ENCODE assay signal across 17 cellular contexts in the genomic region with DNA sequence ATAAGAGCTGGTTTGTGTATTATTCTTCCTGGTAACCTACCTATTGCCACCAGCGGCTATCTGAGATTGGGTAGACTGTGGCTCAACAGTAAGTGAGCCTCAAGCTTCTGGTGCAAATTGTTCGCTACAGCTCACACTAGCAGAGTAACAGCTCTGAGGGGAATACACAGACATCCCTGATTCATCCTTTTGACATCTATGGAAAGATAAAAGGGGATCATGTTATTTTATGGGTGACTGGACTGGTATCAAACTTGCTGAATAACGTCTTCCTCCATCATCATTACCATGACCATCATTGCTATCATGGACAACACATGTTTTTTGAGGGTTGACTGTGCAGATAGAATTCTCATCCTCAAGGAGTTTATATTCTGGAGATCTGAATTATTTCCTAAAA.
DNase-seq lines count a peak whose midpoint lies in the region; ATAC-seq and TF ChIP-seq lines count a peak whose summit lies in the region.
"Had no signal": no experiment of that assay in that cellular context is flagged by ENCODE, and none has a peak within 500 bp of the region (broad histone marks: within the 10 kb centered on the region; RNA-seq: fewer than 3 reads in every experiment).

No MANE protein-coding gene starts in this region.

- no peak for ATAC-seq in RWPE2 (ENCODE audit: low read depth)
- ATAC-seq: heart right ventricle had no signal

- H3K9me3 Mint-ChIP-seq in T-helper 2 cell treated with Interferon-gamma antibody and Interleukin-4, amounts not matched to agents 5 μg/mL and 100 μg/mL, for 36 hours = peaks cover 11% of the 10 kb centered on the region
- H3K9me3 Mint-ChIP-seq in progenitor cell of endocrine pancreas (ENCODE audit: low read depth) = peaks cover 13% of the 10 kb centered on the region

- H3K27ac ChIP-seq in RWPE2 (ENCODE audit: poor library complexity, severe bottlenecking) = peak overlapping the region; percentile 45
- H3K27ac ChIP-seq in suprapubic skin = peak overlapping the region; percentile 78
- H3K27ac ChIP-seq: 22Rv1, esophagus muscularis mucosa, heart right ventricle, sigmoid colon had no signal

- H3K36me3 Mint-ChIP-seq in T-helper 2 cell treated with Interferon-gamma antibody and Interleukin-4, amounts not matched to agents 5 μg/mL and 100 μg/mL, for 36 hours (ENCODE audit: low read depth) = peaks cover 4% of the 10 kb centered on the region
- no peaks in the 10 kb centered on the region for H3K36me3 Mint-ChIP-seq in progenitor cell of endocrine pancreas (ENCODE audit: insufficient read depth)
- H3K36me3 Mint-ChIP-seq: IgD-negative memory B cell had no signal

- TF ChIP-seq CTCF in RWPE2 (IDR thresholded peaks at IDR 0.05; ENCODE audit: poor library complexity, severe bottlenecking) (no peak), fibroblast of mammary gland (conservative IDR thresholded peaks at IDR 0.05; ENCODE audit: control insufficient read depth, insufficient read depth, low read depth, low read length) (no peak), suprapubic skin (IDR thresholded peaks at IDR 0.05) (no peak), progenitor cell of endocrine pancreas (IDR thresholded peaks at IDR 0.05; ENCODE audit: unreplicated experiment) (no peak)

- peaks cover 48% of the 10 kb centered on the region for H3K4me1 Mint-ChIP-seq in T-helper 2 cell treated with Interferon-gamma antibody and Interleukin-4, amounts not matched to agents 5 μg/mL and 100 μg/mL, for 36 hours (ENCODE audit: low read depth)
- peaks cover 2% of the 10 kb centered on the region for H3K4me1 Mint-ChIP-seq in progenitor cell of endocrine pancreas (ENCODE audit: low read depth)

- TF ChIP-seq POLR2A in suprapubic skin (IDR thresholded peaks at IDR 0.05) = no peak

- WGBS in suprapubic skin = 91% methylated on average over 3 of the region's 3 CpGs

- peak overlapping the region; percentile 72 for H3K27ac Mint-ChIP-seq in T-helper 2 cell treated with Interferon-gamma antibody and Interleukin-4, amounts not matched to agents 5 μg/mL and 100 μg/mL, for 36 hours
- no peak overlapping the region for H3K27ac Mint-ChIP-seq in progenitor cell of endocrine pancreas
- H3K27ac Mint-ChIP-seq: activated B cell treated with CpG ODN at 0.5 μM for 24 hours; dendritic cell treated with granulocyte-macrophage colony-stimulating factor and Interleukin-4, amounts not matched to agents 40 ng/mL and 50 ng/mL, for 4 days; IgD-negative memory B cell had no signal

- H3K27me3 Mint-ChIP-seq in T-helper 2 cell treated with Interferon-gamma antibody and Interleukin-4, amounts not matched to agents 5 μg/mL and 100 μg/mL, for 36 hours (ENCODE audit: low read depth) = peaks cover 2% of the 10 kb centered on the region
- no peaks in the 10 kb centered on the region for H3K27me3 Mint-ChIP-seq in progenitor cell of endocrine pancreas
- H3K27me3 Mint-ChIP-seq: IgD-negative memory B cell had no signal

- H3K36me3 ChIP-seq in RWPE2 (ENCODE audit: low read depth) (no peaks in the 10 kb centered on the region), suprapubic skin (no peaks in the 10 kb centered on the region)
- H3K36me3 ChIP-seq: esophagus muscularis mucosa, heart right ventricle, sigmoid colon had no signal

- peak overlapping the region; percentile 39 for H3K4me3 Mint-ChIP-seq in T-helper 2 cell treated with Interferon-gamma antibody and Interleukin-4, amounts not matched to agents 5 μg/mL and 100 μg/mL, for 36 hours
- H3K4me3 Mint-ChIP-seq in progenitor cell of endocrine pancreas (ENCODE audit: low read depth) = no peak overlapping the region
- H3K4me3 Mint-ChIP-seq: activated B cell treated with CpG ODN at 0.5 μM for 24 hours; dendritic cell treated with granulocyte-macrophage colony-stimulating factor and Interleukin-4, amounts not matched to agents 40 ng/mL and 50 ng/mL, for 4 days; IgD-negative memory B cell had no signal

- H3K4me1 ChIP-seq in RWPE2 (ENCODE audit: insufficient read depth, poor library complexity, severe bottlenecking) = peaks cover 23% of the 10 kb centered on the region
- H3K4me1 ChIP-seq in suprapubic skin = peaks cover 19% of the 10 kb centered on the region

- H3K27me3 ChIP-seq in RWPE2 (ENCODE audit: insufficient read depth, poor library complexity, severe bottlenecking) (no peaks in the 10 kb centered on the region), suprapubic skin (no peaks in the 10 kb centered on the region)
- H3K27me3 ChIP-seq: esophagus muscularis mucosa, heart right ventricle, sigmoid colon had no signal

- no peak for DNase-seq in T-helper 2 cell treated with Interferon-gamma antibody and Interleukin-4, amounts not matched to agents 5 μg/mL and 100 μg/mL, for 36 hours (ENCODE audit: low spot score)
- no peak for DNase-seq in T-helper 2 cell
- DNase-seq in RWPE2 (ENCODE audit: low spot score) = no peak
- peak; percentile 36 for DNase-seq in fibroblast of mammary gland (ENCODE audit: low read depth)
- DNase-seq in suprapubic skin (ENCODE audit: low spot score in 2 of 2) = no peak
- DNase-seq in progenitor cell of endocrine pancreas (ENCODE audit: low spot score, unreplicated experiment) = no peak
- DNase-seq in GM19238 (ENCODE audit: insufficient read length, low spot score) = no peak
- DNase-seq in effector CD8-positive, alpha-beta T cell (lab: John Stamatoyannopoulos, UW) = no peak
- DNase-seq: activated B cell treated with CpG ODN at 0.5 μM for 24 hours, heart right ventricle, NCI-H1105, SHP77, sigmoid colon had no signal

- no peak for TF ChIP-seq EP300 in suprapubic skin (IDR thresholded peaks at IDR 0.05)

- H3K9me3 ChIP-seq in RWPE2 (ENCODE audit: severe bottlenecking) (no peaks in the 10 kb centered on the region), suprapubic skin (no peaks in the 10 kb centered on the region)
- H3K9me3 ChIP-seq: esophagus muscularis mucosa, heart right ventricle, sigmoid colon had no signal

- H3K4me3 ChIP-seq in RWPE2 (ENCODE audit: severe bottlenecking) (no peak overlapping the region), fibroblast of mammary gland (ENCODE audit: control insufficient read depth, low read depth, low read length) (no peak overlapping the region), suprapubic skin (no peak overlapping the region)
- H3K4me3 ChIP-seq: esophagus muscularis mucosa, heart right ventricle, sigmoid colon had no signal
